ENCODE assay signal across 17 cellular contexts in genomic region chr5:67549263-67549551, GRCh38.
DNase-seq lines count a peak whose midpoint lies in the region; ATAC-seq and TF ChIP-seq lines count a peak whose summit lies in the region.
"Had no signal": no experiment of that assay in that cellular context is flagged by ENCODE, and none has a peak within 500 bp of the region (broad histone marks: within the 10 kb centered on the region; RNA-seq: fewer than 3 reads in every experiment).

No MANE protein-coding gene starts in this region.

- H3K9me3 ChIP-seq in fibroblast of lung (ENCODE audit: control insufficient read depth, insufficient read depth, low read depth, low read length) (no peaks in the 10 kb centered on the region), right lobe of liver (no peaks in the 10 kb centered on the region), gastrocnemius medialis (no peaks in the 10 kb centered on the region)
- H3K9me3 ChIP-seq: A549, BLaER1 had no signal

- no peaks in the 10 kb centered on the region for H4K20me1 ChIP-seq in fibroblast of lung (ENCODE audit: control insufficient read depth, extremely low read depth, insufficient read depth, low read length)
- H4K20me1 ChIP-seq: BLaER1 had no signal

- no peak overlapping the region for H3K4me3 ChIP-seq in fibroblast of lung (replicated peaks in 1 of 4; ENCODE audit: control extremely low read depth in 1 of 4, insufficient read depth in 1 of 4, low read depth in 3 of 4, low read length in 4 of 4)
- peak overlapping the region in 1 of 3 donors; percentile 24 for H3K4me3 ChIP-seq in right lobe of liver
- no peak overlapping the region for H3K4me3 ChIP-seq in gastrocnemius medialis
- H3K4me3 ChIP-seq: A549, BLaER1 had no signal

- H3K27me3 ChIP-seq in fibroblast of lung (ENCODE audit: control insufficient read depth, insufficient read depth, low read length) (no peaks in the 10 kb centered on the region), right lobe of liver (no peaks in the 10 kb centered on the region), gastrocnemius medialis (no peaks in the 10 kb centered on the region)
- H3K27me3 ChIP-seq: BLaER1 had no signal

- H3K79me2 ChIP-seq in fibroblast of lung (ENCODE audit: control insufficient read depth, insufficient read depth, low read length), result no peaks in the 10 kb centered on the region

- DNase-seq in HCEC 1CT, result peak; percentile 25
- no peak for DNase-seq in fibroblast of lung (ENCODE audit: low read depth in 2 of 2)
- peak in 2 of 3 donors; percentile 21 to 50 for DNase-seq in right lobe of liver
- DNase-seq in gastrocnemius medialis, result no peak
- no peak for DNase-seq in activated CD4-positive, CD25-positive, alpha-beta regulatory T cell (lab: John Stamatoyannopoulos, UW)
- no peak for DNase-seq in GM10266 (ENCODE audit: extremely low spot score)
- DNase-seq in stimulated activated naive CD4-positive, alpha-beta T cell (lab: John Stamatoyannopoulos, UW), result no peak
- DNase-seq: CD8-positive, alpha-beta memory T cell; DMS79 treated with DMSO at 0.1 percent for 48 hours; HFFc6; IMR-90; NCI-H1417 treated with DMSO at 0.1 percent for 48 hours; NCI-H2227 treated with DMSO at 0.1 percent for 48 hours; NCI-H774; SHP77 had no signal

- H3K4me1 ChIP-seq in fibroblast of lung (ENCODE audit: control insufficient read depth, extremely low read depth, insufficient read depth, low read length), result peaks cover 2% of the 10 kb centered on the region
- H3K4me1 ChIP-seq in right lobe of liver, result peaks cover 0 to 26% (median 12%) of the 10 kb centered on the region in 4 donors
- H3K4me1 ChIP-seq in gastrocnemius medialis, result peaks cover 8 to 14% of the 10 kb centered on the region in 2 donors
- H3K4me1 ChIP-seq: A549, BLaER1 had no signal

- no peaks in the 10 kb centered on the region for H3K36me3 ChIP-seq in fibroblast of lung (ENCODE audit: control insufficient read depth, insufficient read depth, low read length)
- H3K36me3 ChIP-seq in right lobe of liver, result no peaks in the 10 kb centered on the region
- H3K36me3 ChIP-seq in gastrocnemius medialis, result no peaks in the 10 kb centered on the region
- H3K36me3 ChIP-seq: BLaER1 had no signal

- ATAC-seq in right lobe of liver, result peak; percentile 72 to 90 (median 90)
- peak; percentile 24 to 29 for ATAC-seq in gastrocnemius medialis
- ATAC-seq: A549 had no signal

- TF ChIP-seq POLR2A in right lobe of liver (IDR thresholded peaks at IDR 0.05) (peak; percentile 14), gastrocnemius medialis (IDR thresholded peaks at IDR 0.05) (no peak)

- no peak overlapping the region for H3K9ac ChIP-seq in fibroblast of lung (ENCODE audit: insufficient read depth, low read length)
- H3K9ac ChIP-seq: BLaER1 had no signal

- no peak overlapping the region for H3K27ac ChIP-seq in fibroblast of lung (ENCODE audit: insufficient read depth, low read length)
- H3K27ac ChIP-seq in right lobe of liver, result peak overlapping the region; percentile 63 to 91 (median 69)
- H3K27ac ChIP-seq in gastrocnemius medialis, result no peak overlapping the region
- H3K27ac ChIP-seq: A549, BLaER1 had no signal

- peak overlapping the region; percentile 36 for H2AFZ ChIP-seq in fibroblast of lung (ENCODE audit: low read length)

- TF ChIP-seq CTCF in fibroblast of lung (conservative IDR thresholded peaks at IDR 0.05 in 1 of 2, IDR thresholded peaks at IDR 0.05 in 1 of 2; ENCODE audit: low read depth in 1 of 2, low read length in 2 of 2) (no peak), right lobe of liver (IDR thresholded peaks at IDR 0.05) (no peak), gastrocnemius medialis (IDR thresholded peaks at IDR 0.05 in 4 of 5, conservative IDR thresholded peaks at IDR 0.05 in 1 of 5) (no peak), GM10266 (IDR thresholded peaks at IDR 0.05; ENCODE audit: control insufficient read depth, insufficient read depth, low read depth, missing control alignments) (no peak)

- 43% methylated on average over 2 of the region's 2 CpGs for WGBS in right lobe of liver (ENCODE audit: insufficient coverage, low coverage, low lambda C conversion rate, missing lambda C conversion rate)

- intact Hi-C loops in right lobe of liver (cut with DNase I), result no loop called here
- intact Hi-C loops in gastrocnemius medialis (cut with DNase I; ENCODE audit: low total_unique reads), result no loop called here

- no peak overlapping the region for H3K4me2 ChIP-seq in fibroblast of lung (ENCODE audit: extremely low read depth, insufficient read depth, low read length)
- H3K4me2 ChIP-seq: A549, BLaER1 had no signal

- in situ Hi-C loops in gastrocnemius medialis (cut with MboI; ENCODE audit: low sequenced_read_pairs in 4 of 4), result no loop called here

Comparison
In these comparisons a context has a peak if more than half of its experiments do, and no peak if none do; other contexts are left out.
1. DNase-seq: peak in HCEC 1CT (single experiment) and right lobe of liver (2 of 3); none in fibroblast of lung (0 of 2), gastrocnemius medialis (0 of 2), activated CD4-positive, CD25-positive, alpha-beta regulatory T cell (0 of 4), GM10266 (single experiment) and stimulated activated naive CD4-positive, alpha-beta T cell (0 of 6).
2. H3K27ac ChIP-seq: peak in right lobe of liver (3 of 3); none in fibroblast of lung (single experiment) and gastrocnemius medialis (0 of 4).